8 cellular contexts compared by ENCODE assay signal in genomic region chr2:96507957-96508520, GRCh38. TPM values are rescaled to one million over a fixed set of nuclear protein-coding genes. Genes with fewer than 3 reads are reported as not detected.
A peak's percentile ranks its signal among the peaks of the same experiment; 100 is the strongest.
DNase-seq lines count a peak whose midpoint lies in the region; ATAC-seq and TF ChIP-seq lines count a peak whose summit lies in the region.

No MANE protein-coding gene starts in this region.

- no peaks in the 10 kb centered on the region for H3K36me3 Mint-ChIP-seq in activated naive CD4-positive, alpha-beta T cell treated with anti-CD3 and anti-CD28 coated beads, Interleukin-2, amount 50 U/mL, for 72 hours

- H3K9ac ChIP-seq in BLaER1 treated with 17β-estradiol and CSF1 and Interleukin-3, amounts not matched to agents 10 nM and 100 nM: peak overlapping the region in 6 of 11 experiments; percentile 11 to 47 (median 29); a peak in 10 of 22 replicates
- no peak overlapping the region for H3K9ac ChIP-seq in SU-DHL-6 (ENCODE audit: low read length)

- H3K9me3 Mint-ChIP-seq in activated naive CD4-positive, alpha-beta T cell treated with anti-CD3 and anti-CD28 coated beads, Interleukin-2, amount 50 U/mL, for 72 hours: no peaks in the 10 kb centered on the region

- H3K4me2 ChIP-seq in BLaER1 treated with 17β-estradiol and CSF1 and Interleukin-3, amounts not matched to agents 10 nM and 100 nM: peak overlapping the region; percentile 63 to 90 (median 76)
- H3K4me2 ChIP-seq in SU-DHL-6 (ENCODE audit: low read depth, low read length, poor library complexity, severe bottlenecking): peak overlapping the region; percentile 47

- H3K9me3 ChIP-seq in BLaER1 treated with 17β-estradiol and CSF1 and Interleukin-3, amounts not matched to agents 10 nM and 100 nM (replicated peaks in 1 of 11): no peaks in the 10 kb centered on the region
- H3K9me3 ChIP-seq in SU-DHL-6 (ENCODE audit: insufficient read depth, low read length) (no peaks in the 10 kb centered on the region), left ventricle myocardium inferior (replicated peaks) (no peaks in the 10 kb centered on the region)

- H3K4me3 ChIP-seq in BLaER1 treated with 17β-estradiol and CSF1 and Interleukin-3, amounts not matched to agents 10 nM and 100 nM: peak overlapping the region in 5 of 10 experiments; percentile 15 to 38 (median 29); a peak in 3 of 20 replicates
- H3K4me3 ChIP-seq in SU-DHL-6 (ENCODE audit: insufficient read depth, low read length, poor library complexity, severe bottlenecking): no peak overlapping the region
- H3K4me3 ChIP-seq in left ventricle myocardium inferior: peak overlapping the region; percentile 62

- H3K4me1 ChIP-seq in BLaER1 treated with 17β-estradiol and CSF1 and Interleukin-3, amounts not matched to agents 10 nM and 100 nM: peaks cover 31 to 47% (median 37%) of the 10 kb centered on the region in 10 experiments
- H3K4me1 ChIP-seq in left ventricle myocardium inferior: peaks cover 23% of the 10 kb centered on the region

- H4K20me1 ChIP-seq in BLaER1 treated with 17β-estradiol and CSF1 and Interleukin-3, amounts not matched to agents 10 nM and 100 nM: no peaks in the 10 kb centered on the region
- H4K20me1 ChIP-seq in SU-DHL-6 (ENCODE audit: low read depth, low read length): no peaks in the 10 kb centered on the region

- TF ChIP-seq CTCF in LNCAP (IDR thresholded peaks at IDR 0.05): peak; percentile 94
- TF ChIP-seq CTCF in SU-DHL-6 (IDR thresholded peaks at IDR 0.05; ENCODE audit: insufficient read depth, low read length, poor library complexity, severe bottlenecking): peak; percentile 94
- TF ChIP-seq CTCF in left ventricle myocardium inferior (IDR thresholded peaks at IDR 0.05; ENCODE audit: borderline replicate concordance): peak; percentile 100

- H3K9me2 ChIP-seq in SU-DHL-6 (replicated peaks; ENCODE audit: insufficient read depth, low read length): no peaks in the 10 kb centered on the region

- no peaks in the 10 kb centered on the region for H3F3A ChIP-seq in SU-DHL-6 (ENCODE audit: insufficient read depth)

- H3K27ac Mint-ChIP-seq in activated naive CD4-positive, alpha-beta T cell treated with anti-CD3 and anti-CD28 coated beads, Interleukin-2, amount 50 U/mL, for 72 hours: peak overlapping the region in 1 of 2 donors; percentile 55

- DNase-seq in activated naive CD4-positive, alpha-beta T cell treated with anti-CD3 and anti-CD28 coated beads, Interleukin-2, amount 50 U/mL, for 72 hours (ENCODE audit: low spot score in 2 of 2): peak; percentile 81 to 98
- peak; percentile 78 for DNase-seq in left ventricle myocardium inferior
- DNase-seq in sciatic nerve (ENCODE audit: low spot score): peak; percentile 87

- H3K27me3 ChIP-seq in BLaER1 treated with 17β-estradiol and CSF1 and Interleukin-3, amounts not matched to agents 10 nM and 100 nM: 0 out of 22 replicates have a peak, but pooled peaks cover 0 to 4% (median 0%) of the 10 kb centered on the region in 11 experiments
- H3K27me3 ChIP-seq in SU-DHL-6 (ENCODE audit: low read length) (no peaks in the 10 kb centered on the region), left ventricle myocardium inferior (ENCODE audit: low read depth) (peaks cover 4% of the 10 kb centered on the region)

- no peaks in the 10 kb centered on the region for H3K79me2 ChIP-seq in SU-DHL-6 (ENCODE audit: insufficient read depth, low read length)

- H3K27ac ChIP-seq in BLaER1 treated with 17β-estradiol and CSF1 and Interleukin-3, amounts not matched to agents 10 nM and 100 nM: no peak overlapping the region
- H3K27ac ChIP-seq in SU-DHL-6 (ENCODE audit: low read depth, low read length) (no peak overlapping the region), left ventricle myocardium inferior (replicated peaks) (no peak overlapping the region)

- H3K36me3 ChIP-seq in BLaER1 treated with 17β-estradiol and CSF1 and Interleukin-3, amounts not matched to agents 10 nM and 100 nM: no peaks in the 10 kb centered on the region
- H3K36me3 ChIP-seq in SU-DHL-6 (ENCODE audit: low read length) (no peaks in the 10 kb centered on the region), left ventricle myocardium inferior (no peaks in the 10 kb centered on the region)

- intact Hi-C loops in left ventricle myocardium inferior (cut with micrococcal nuclease): loop anchor here (5.0 kb wide), 1 partner anchor 101 kb away; no protein-coding TSS in a partner anchor
- intact Hi-C loops in sciatic nerve (cut with DNase I): loop anchor here (5.0 kb wide), 1 partner anchor 101 kb away; no protein-coding TSS in a partner anchor

- H2AFZ ChIP-seq in SU-DHL-6 (ENCODE audit: low read depth, low read length, severe bottlenecking): peak overlapping the region; percentile 48

- ATAC-seq in GM19395 (IDR thresholded peaks at IDR 0.05; ENCODE audit: unreplicated experiment): peak; percentile 50
- peak; percentile 90 to 93 for ATAC-seq in activated naive CD4-positive, alpha-beta T cell treated with anti-CD3 and anti-CD28 coated beads, Interleukin-2, amount 50 U/mL, for 72 hours
- ATAC-seq in sciatic nerve: peak; percentile 84
- no peak for ATAC-seq in GM21360 (IDR thresholded peaks at IDR 0.05; ENCODE audit: unreplicated experiment)

RNA-seq across cellular contexts. Expression of gene NEURL3, which starts 2.9 kb away (rescaled TPM):
- 1 to 10 TPM in 1 of 2 donors, under 1 TPM in 1; 0.14 to 2.2 TPM for total RNA-seq in activated naive CD4-positive, alpha-beta T cell treated with anti-CD3 and anti-CD28 coated beads, Interleukin-2, amount 50 U/mL, for 72 hours
- not detected for total RNA-seq in left ventricle myocardium inferior
- 0.58 TPM for total RNA-seq in sciatic nerve

RNA-seq across cellular contexts. Expression of gene ARID5A, which starts 28.5 kb away (rescaled TPM):
- 100 to 1,000 TPM in 1 of 2 donors, 10 to 100 TPM in 1; 51.5 to 348 TPM for total RNA-seq in activated naive CD4-positive, alpha-beta T cell treated with anti-CD3 and anti-CD28 coated beads, Interleukin-2, amount 50 U/mL, for 72 hours
- total RNA-seq in left ventricle myocardium inferior: 17.3 TPM
- total RNA-seq in sciatic nerve: 44.8 TPM
